9 cellular contexts compared by ENCODE assay signal in genomic region chr14:49381778-49382177, GRCh38.
"Had no signal": no experiment of that assay in that cellular context is flagged by ENCODE, and none has a peak within 500 bp of the region (broad histone marks: within the 10 kb centered on the region; RNA-seq: fewer than 3 reads in every experiment).

No MANE protein-coding gene starts in this region.

- H3K27ac ChIP-seq: GM23248 had no signal

- H3K27ac Mint-ChIP-seq: GM23338, H9, HFFc6 had no signal

- DNase-seq: GM23248, GOT3, H7, H9, HCEC 1CT, HFFc6 had no signal

- H3K4me3 ChIP-seq: GM23248, GM23338, HAP-1 had no signal

- H3K4me2 ChIP-seq: GM23338 had no signal

- H3K9ac ChIP-seq: GM23248 had no signal

- H3K4me3 Mint-ChIP-seq: GM23338, H9, HFFc6 had no signal

- H3K36me3 ChIP-seq: HAP-1 had no signal

- ATAC-seq: GM23338, HCT116 had no signal

- H3K9me3 ChIP-seq: HAP-1 had no signal

- H3K4me1 ChIP-seq: HAP-1 had no signal
